Comparison of ENCODE assay signal across 8 cellular contexts in genomic region chr11:130403301-130403804, GRCh38. TPM values are rescaled to one million over a fixed set of nuclear protein-coding genes. Genes with fewer than 3 reads are reported as not detected.
DNase-seq lines count a peak whose midpoint lies in the region; ATAC-seq and TF ChIP-seq lines count a peak whose summit lies in the region.
"Had no signal": no experiment of that assay in that cellular context is flagged by ENCODE, and none has a peak within 500 bp of the region (broad histone marks: within the 10 kb centered on the region; RNA-seq: fewer than 3 reads in every experiment).

No MANE protein-coding gene starts in this region.

- CTCF ChIA-PET in Panc1 (lab: Charles Lee) = no interaction called here
- CTCF ChIA-PET in Caco-2 (lab: Charles Lee) = interaction anchor here (0.9 kb wide), 1 partner anchor 13 kb away, joined by 3 read pairs; no protein-coding TSS in a partner anchor

- no peak overlapping the region for H3K4me3 ChIP-seq in Panc1 (ENCODE audit: low read depth in 2 of 2, low read length in 2 of 2)
- no peak overlapping the region for H3K4me3 ChIP-seq in epithelial cell of proximal tubule (ENCODE audit: low read depth, low read length)
- no peak overlapping the region for H3K4me3 ChIP-seq in urinary bladder (ENCODE audit: low read depth, low read length)
- H3K4me3 ChIP-seq in Caco-2 (ENCODE audit: low read depth, low read length) = no peak overlapping the region

- BruUV-seq in Panc1 (replicated peaks; lab: Mats Ljungman, UMichigan) (no TSS peak), Caco-2 (replicated peaks; lab: Mats Ljungman, UMichigan) (no TSS peak)

- no peaks in the 10 kb centered on the region for H3K36me3 ChIP-seq in Panc1 (ENCODE audit: control insufficient read depth, insufficient read depth, low read length)
- no peaks in the 10 kb centered on the region for H3K36me3 ChIP-seq in urinary bladder (ENCODE audit: insufficient read depth)
- no peaks in the 10 kb centered on the region for H3K36me3 ChIP-seq in Caco-2 (ENCODE audit: control insufficient read depth, insufficient read depth, low read length)

- 0 out of 2 replicates have a peak, but pooled peaks cover 5% of the 10 kb centered on the region for H3K27me3 ChIP-seq in Panc1 (ENCODE audit: control insufficient read depth, insufficient read depth, low read length)
- no peaks in the 10 kb centered on the region for H3K27me3 ChIP-seq in Caco-2 (replicated peaks; ENCODE audit: control insufficient read depth, insufficient read depth, low read length)

- H3K36me3 Mint-ChIP-seq in Caco-2 (ENCODE audit: insufficient read depth, unreplicated experiment) = no peaks in the 10 kb centered on the region
- H3K36me3 Mint-ChIP-seq: activated naive CD8-positive, alpha-beta T cell had no signal

- in situ Hi-C loops in Panc1 (cut with HindIII; ENCODE audit: low pct_unique_long_range_greater_than_20kb, low sequenced_read_pairs) = no loop called here
- in situ Hi-C loops in GM13977 (cut with MboI; ENCODE audit: low pct_unique_long_range_greater_than_20kb, low sequenced_read_pairs, unreplicated experiment) = loop anchor here (25.0 kb wide), 1 partner anchor 191 kb away; no protein-coding TSS in a partner anchor

- H3K4me1 ChIP-seq in Panc1 (ENCODE audit: control insufficient read depth, insufficient read depth, low read length) (peaks cover 8% of the 10 kb centered on the region; the same call in 1 of the 2 replicates), urinary bladder (ENCODE audit: insufficient read depth) (no peaks in the 10 kb centered on the region), Caco-2 (no peaks in the 10 kb centered on the region)

- H3K4me3 Mint-ChIP-seq in Caco-2 (ENCODE audit: unreplicated experiment) = no peak overlapping the region
- H3K4me3 Mint-ChIP-seq: activated naive CD8-positive, alpha-beta T cell had no signal

- intact Hi-C loops in Panc1 (cut with micrococcal nuclease; ENCODE audit: unreplicated experiment) (no loop called here), Caco-2 (cut with micrococcal nuclease; ENCODE audit: unreplicated experiment) (no loop called here)

- POLR2A ChIA-PET in Panc1 (lab: Charles Lee) (no interaction called here), Caco-2 (lab: Charles Lee) (interaction anchor here (1.3 kb wide), 1 partner anchor 222 kb away, joined by 5 read pairs; no protein-coding TSS in a partner anchor)

- H3K27ac Mint-ChIP-seq in Caco-2 (ENCODE audit: unreplicated experiment) = no peak overlapping the region
- H3K27ac Mint-ChIP-seq: activated naive CD8-positive, alpha-beta T cell had no signal

- H3K27me3 Mint-ChIP-seq in Caco-2 (ENCODE audit: insufficient read depth, unreplicated experiment) = peaks cover 14% of the 10 kb centered on the region

- TF ChIP-seq CTCF in Panc1 (IDR thresholded peaks at IDR 0.05) (no peak), epithelial cell of proximal tubule (conservative IDR thresholded peaks at IDR 0.05; ENCODE audit: low read depth, low read length) (no peak), GM13977 (IDR thresholded peaks at IDR 0.05; ENCODE audit: extremely low read depth, insufficient read depth, missing control alignments) (no peak), Caco-2 (IDR thresholded peaks at IDR 0.05; ENCODE audit: insufficient read depth in 1 of 2, low read depth in 1 of 2, low read length in 1 of 2, severe bottlenecking in 1 of 2, unreplicated experiment in 1 of 2) (no peak)

- 19% methylated on average over 11 of the region's 11 CpGs for WGBS in urinary bladder

- H3K9me3 Mint-ChIP-seq in Caco-2 (ENCODE audit: unreplicated experiment) = no peaks in the 10 kb centered on the region

- H3K27ac ChIP-seq in Panc1 (ENCODE audit: low read length) = no peak overlapping the region
- H3K27ac ChIP-seq in urinary bladder (ENCODE audit: low read depth) = peak overlapping the region; percentile 53

- peak; percentile 25 for DNase-seq in Panc1 (ENCODE audit: low read depth, low spot score)
- peak; percentile 38 for DNase-seq in epithelial cell of proximal tubule (ENCODE audit: low read depth)
- peak; percentile 40 for DNase-seq in midbrain (lab: John Stamatoyannopoulos, UW)
- DNase-seq in NCI-H2171 (lab: John Stamatoyannopoulos, UW) = no peak
- no peak for DNase-seq in GM13977 (ENCODE audit: low spot score)
- DNase-seq in Caco-2 = no peak

- no peaks in the 10 kb centered on the region for H3K4me1 Mint-ChIP-seq in Caco-2 (ENCODE audit: low read depth, unreplicated experiment)

- ATAC-seq in Panc1 = peak; percentile 69

- H3K9me3 ChIP-seq in Panc1 (ENCODE audit: control insufficient read depth, insufficient read depth, low read depth, low read length) = no peaks in the 10 kb centered on the region
- no peaks in the 10 kb centered on the region for H3K9me3 ChIP-seq in Caco-2

RNA-seq across cellular contexts. Expression of gene ADAMTS8, which starts 25.1 kb away (rescaled TPM):
- 0.15 TPM for total RNA-seq in Panc1 (2021; ENCODE audit: unreplicated experiment)
- polyA plus RNA-seq in Panc1 (2012; ENCODE audit: insufficient read length) = 0.12 TPM
- not detected in 2 replicates for total RNA-seq in epithelial cell of proximal tubule
- total RNA-seq in urinary bladder = 8.9 TPM
- 17.9 TPM for polyA plus RNA-seq in urinary bladder
- not detected in 2 replicates for total RNA-seq in Caco-2 (2022)

RNA-seq across cellular contexts. Expression of gene ADAMTS15, which starts 45.1 kb away (rescaled TPM):
- total RNA-seq in Panc1 (2021; ENCODE audit: unreplicated experiment) (39.9 TPM), epithelial cell of proximal tubule (0.58 and 2.4 TPM in 2 replicates), urinary bladder (16.4 TPM), Caco-2 (2022) (0.12 and 0.20 TPM in 2 replicates)
- polyA plus RNA-seq in Panc1 (2012; ENCODE audit: insufficient read length) = 44.4 TPM
- polyA plus RNA-seq in urinary bladder = 29.8 TPM

Comparison
In these comparisons a context has a peak if more than half of its experiments do, and no peak if none do; other contexts are left out.
1. DNase-seq: peak in Panc1 (single experiment), epithelial cell of proximal tubule (single experiment) and midbrain (single experiment); none in NCI-H2171 (single experiment), GM13977 (single experiment) and Caco-2 (0 of 2).